Comparison of ENCODE assay signal across 19 cellular contexts in the genomic region with DNA sequence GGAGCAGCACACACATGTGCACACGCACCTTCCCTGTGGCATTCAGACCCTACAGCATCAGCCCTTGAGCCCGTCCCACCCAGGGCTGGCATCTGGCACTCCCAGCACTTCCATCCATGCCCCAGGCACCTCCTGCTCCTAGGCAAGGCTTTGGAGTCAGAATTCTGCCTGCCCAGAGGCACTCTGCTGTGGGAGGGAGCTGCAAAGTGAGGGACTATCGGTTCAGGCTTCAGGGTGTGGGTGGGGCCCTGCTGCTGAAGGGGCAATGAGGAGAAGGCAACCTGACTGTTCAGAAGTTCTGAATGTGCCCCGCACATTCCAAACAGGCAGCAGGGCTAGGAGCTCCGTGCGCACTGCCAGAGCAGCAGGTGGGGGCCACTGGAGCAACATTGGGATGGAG.
"Had no signal": no experiment of that assay in that cellular context is flagged by ENCODE, and none has a peak within 500 bp of the region (broad histone marks: within the 10 kb centered on the region; RNA-seq: fewer than 3 reads in every experiment).

No MANE protein-coding gene starts in this region.

- H3K27ac ChIP-seq: adrenal gland, hepatocyte, tibial artery, uterus had no signal

- H3K4me2 ChIP-seq: hepatocyte had no signal

- DNase-seq: activated CD4-positive, alpha-beta T cell treated with anti-CD3 and anti-CD28 coated beads for 36 hours; activated CD4-positive, alpha-beta T cell treated with anti-CD3 and anti-CD28 coated beads, Interleukin-2, amount 50 U/mL, for 48 hours; activated gamma-delta T cell treated with Interleukin-2 at 50 U/mL for 16 hours; adrenal gland; effector CD4-positive, alpha-beta T cell; foreskin fibroblast; left colon; midbrain; nephron progenitor cell; stimulated activated CD4-positive, alpha-beta T cell treated with anti-CD3 and anti-CD28 coated beads, Interleukin-2, amount 100 ng/mL, for 24 hours; stimulated activated naive CD4-positive, alpha-beta T cell treated with Interleukin-2 at 50 U/mL for 16 hours; T-helper 2 cell; tibial artery; uterus had no signal

- H3K9me3 ChIP-seq: adrenal gland, tibial artery, uterus had no signal

- H3K27me3 ChIP-seq: adrenal gland, hepatocyte, tibial artery, uterus had no signal

- H3K4me3 ChIP-seq: adrenal gland, hepatocyte, lung, tibial artery, uterus had no signal

- H3K36me3 ChIP-seq: adrenal gland, tibial artery, uterus had no signal

- H3K4me1 ChIP-seq: adrenal gland, uterus had no signal

- ATAC-seq: activated CD4-positive, alpha-beta T cell treated with anti-CD3 and anti-CD28 coated beads for 36 hours; activated naive CD4-positive, alpha-beta T cell treated with anti-CD3 and anti-CD28 coated beads, Interleukin-2, amount 50 U/mL, for 72 hours; left colon; WTC11 had no signal

- FAIRE-seq: endothelial cell of umbilical vein had no signal
